40 cellular contexts compared by ENCODE assay signal in genomic region chr2:13137679-13138078, GRCh38.
"Had no signal": no experiment of that assay in that cellular context is flagged by ENCODE, and none has a peak within 500 bp of the region (broad histone marks: within the 10 kb centered on the region; RNA-seq: fewer than 3 reads in every experiment).

No MANE protein-coding gene starts in this region.

- H3K36me3 Mint-ChIP-seq: activated naive CD4-positive, alpha-beta T cell treated with anti-CD3 and anti-CD28 coated beads, Interleukin-2, amount 10 ng/mL, durations not matched to agents 7 days and 5 days; activated naive CD4-positive, alpha-beta T cell treated with anti-CD3 and anti-CD28 coated beads, Interleukin-2, amount 50 U/mL, for 72 hours; activated naive CD8-positive, alpha-beta T cell; activated naive CD8-positive, alpha-beta T cell treated with anti-CD3 and anti-CD28 coated beads for 36 hours; activated naive CD8-positive, alpha-beta T cell treated with anti-CD3 and anti-CD28 coated beads, Interleukin-2, amount 10 ng/mL, durations not matched to agents 7 days and 5 days; brain had no signal

- H3K9me3 Mint-ChIP-seq: activated naive CD4-positive, alpha-beta T cell treated with anti-CD3 and anti-CD28 coated beads, Interleukin-2, amount 10 ng/mL, durations not matched to agents 7 days and 5 days; activated T-cell treated with anti-CD3 and anti-CD28 coated beads, Interleukin-2, amount 50 U/mL, for 4 hours; activated T-helper 1 cell treated with anti-CD3 and anti-CD28 coated beads, Interleukin-12 subunit alpha, Interleukin-12 subunit beta, Interleukin-2, Interleukin-4 antibody, amounts not matched to agents 30 ng/mL and 10 ng/mL and 1 ng/mL, durations not matched to agents 14 hours and 24 hours and 36 hours; activated T-helper 17 cell treated with anti-CD3 and anti-CD28 coated beads, Interleukin-2, amount 50 U/mL, for 72 hours; activated T-helper 2 cell treated with anti-CD3 and anti-CD28 coated beads, Interferon-gamma antibody, Interleukin-2, Interleukin-4, amounts not matched to agents 10 μg/mL and 5 μg/mL and 100 μg/mL, durations not matched to agents 14 hours and 24 hours and 36 hours had no signal

- H3K4me3 ChIP-seq: adrenal gland, ascending aorta, body of pancreas, breast epithelium, cardiac muscle cell had no signal

- ATAC-seq: activated naive CD4-positive, alpha-beta T cell treated with anti-CD3 and anti-CD28 coated beads, Interleukin-2, amount 50 U/mL, for 72 hours; activated naive CD8-positive, alpha-beta T cell treated with anti-CD3 and anti-CD28 coated beads, Interleukin-2, amount 50 U/mL, for 24 hours; activated T-cell treated with anti-CD3 and anti-CD28 coated beads, Interleukin-2, amount 50 U/mL, for 4 hours; activated T-cell treated with anti-CD3 and anti-CD28 coated beads, Interleukin-2, amount 50 U/mL, for 72 hours; activated T-helper 17 cell treated with anti-CD3 and anti-CD28 coated beads, Interleukin-2, amount 50 U/mL, for 72 hours; body of pancreas had no signal

- DNase-seq: activated effector memory CD4-positive, alpha-beta T cell treated with anti-CD3 and anti-CD28 coated beads, Interleukin-2, amount 50 U/mL, for 16 hours; activated effector memory CD4-positive, alpha-beta T cell treated with Interleukin-2 at 50 U/mL for 16 hours; activated gamma-delta T cell; activated gamma-delta T cell treated with Interleukin-2 at 50 U/mL for 16 hours; activated naive CD4-positive, alpha-beta T cell; activated naive CD4-positive, alpha-beta T cell treated with anti-CD3 and anti-CD28 coated beads for 36 hours; activated naive CD4-positive, alpha-beta T cell treated with anti-CD3 and anti-CD28 coated beads, Interleukin-2, amount 10 ng/mL, durations not matched to agents 7 days and 5 days; activated naive CD4-positive, alpha-beta T cell treated with anti-CD3 and anti-CD28 coated beads, Interleukin-2, amount 50 U/mL, for 16 hours; activated naive CD4-positive, alpha-beta T cell treated with Interleukin-2 at 50 U/mL for 16 hours; activated naive CD8-positive, alpha-beta T cell treated with anti-CD3 and anti-CD28 coated beads for 36 hours; activated naive CD8-positive, alpha-beta T cell treated with anti-CD3 and anti-CD28 coated beads, Interleukin-2, amount 10 ng/mL, durations not matched to agents 7 days and 5 days; activated naive CD8-positive, alpha-beta T cell treated with anti-CD3 and anti-CD28 coated beads, Interleukin-2, amount 50 U/mL, for 24 hours; activated T-cell treated with anti-CD3 and anti-CD28 coated beads, Interleukin-2, amount 50 U/mL, for 1 hour; activated T-cell treated with anti-CD3 and anti-CD28 coated beads, Interleukin-2, amount 50 U/mL, for 24 hours; activated T-cell treated with anti-CD3 and anti-CD28 coated beads, Interleukin-2, amount 50 U/mL, for 4 hours; activated T-cell treated with anti-CD3 and anti-CD28 coated beads, Interleukin-2, amount 50 U/mL, for 48 hours; activated T-cell treated with anti-CD3 and anti-CD28 coated beads, Interleukin-2, amount 50 U/mL, for 72 hours; adrenal gland; amniotic stem cell; amygdala; anterior cingulate cortex; aorta; body of pancreas; brain microvascular endothelial cell; caudate nucleus; central memory CD4-positive, alpha-beta T cell; cerebellar nuclear complex had no signal

- H3K4me3 Mint-ChIP-seq: activated naive CD4-positive, alpha-beta T cell treated with anti-CD3 and anti-CD28 coated beads for 36 hours; activated naive CD4-positive, alpha-beta T cell treated with anti-CD3 and anti-CD28 coated beads, Interleukin-2, amount 10 ng/mL, durations not matched to agents 7 days and 5 days; activated naive CD4-positive, alpha-beta T cell treated with anti-CD3 and anti-CD28 coated beads, Interleukin-2, amount 50 U/mL, for 24 hours; activated naive CD8-positive, alpha-beta T cell; activated naive CD8-positive, alpha-beta T cell treated with anti-CD3 and anti-CD28 coated beads for 36 hours; activated naive CD8-positive, alpha-beta T cell treated with anti-CD3 and anti-CD28 coated beads, Interleukin-2, amount 10 ng/mL, durations not matched to agents 7 days and 5 days; activated naive CD8-positive, alpha-beta T cell treated with anti-CD3 and anti-CD28 coated beads, Interleukin-2, amount 50 U/mL, for 24 hours; activated T-cell treated with anti-CD3 and anti-CD28 coated beads, Interleukin-2, amount 50 U/mL, for 24 hours; activated T-cell treated with anti-CD3 and anti-CD28 coated beads, Interleukin-2, amount 50 U/mL, for 4 hours; activated T-cell treated with anti-CD3 and anti-CD28 coated beads, Interleukin-2, amount 50 U/mL, for 72 hours; activated T-helper 1 cell treated with anti-CD3 and anti-CD28 coated beads, Interleukin-12 subunit alpha, Interleukin-12 subunit beta, Interleukin-2, Interleukin-4 antibody, amounts not matched to agents 30 ng/mL and 10 ng/mL and 1 ng/mL, durations not matched to agents 14 hours and 24 hours and 36 hours; activated T-helper 17 cell treated with anti-CD3 and anti-CD28 coated beads, Interleukin-2, amount 50 U/mL, for 72 hours; brain; central memory CD8-positive, alpha-beta T cell had no signal

- H3K4me1 ChIP-seq: adrenal gland, ascending aorta, body of pancreas, breast epithelium had no signal

- H3K27me3 Mint-ChIP-seq: activated naive CD4-positive, alpha-beta T cell treated with anti-CD3 and anti-CD28 coated beads, Interleukin-2, amount 10 ng/mL, durations not matched to agents 7 days and 5 days; brain had no signal

- H3K27ac ChIP-seq: adrenal gland, ascending aorta, body of pancreas, brain microvascular endothelial cell, breast epithelium, cardiac muscle cell had no signal

- H3K9me3 ChIP-seq: adrenal gland, ascending aorta, body of pancreas, breast epithelium had no signal

- FAIRE-seq: astrocyte, bronchial epithelial cell had no signal

- H3K4me1 Mint-ChIP-seq: activated naive CD4-positive, alpha-beta T cell treated with anti-CD3 and anti-CD28 coated beads, Interleukin-2, amount 10 ng/mL, durations not matched to agents 7 days and 5 days; activated naive CD4-positive, alpha-beta T cell treated with anti-CD3 and anti-CD28 coated beads, Interleukin-2, amount 50 U/mL, for 24 hours; activated naive CD8-positive, alpha-beta T cell treated with anti-CD3 and anti-CD28 coated beads for 36 hours; activated naive CD8-positive, alpha-beta T cell treated with anti-CD3 and anti-CD28 coated beads, Interleukin-2, amount 10 ng/mL, durations not matched to agents 7 days and 5 days; activated naive CD8-positive, alpha-beta T cell treated with anti-CD3 and anti-CD28 coated beads, Interleukin-2, amount 50 U/mL, for 24 hours; activated T-helper 17 cell treated with anti-CD3 and anti-CD28 coated beads, Interleukin-2, amount 50 U/mL, for 72 hours; central memory CD8-positive, alpha-beta T cell had no signal

- H3K27me3 ChIP-seq: adrenal gland, ascending aorta, body of pancreas, brain microvascular endothelial cell, breast epithelium, cardiac muscle cell had no signal

- H3K27ac Mint-ChIP-seq: activated naive CD4-positive, alpha-beta T cell treated with anti-CD3 and anti-CD28 coated beads for 36 hours; activated naive CD4-positive, alpha-beta T cell treated with anti-CD3 and anti-CD28 coated beads, Interleukin-2, amount 10 ng/mL, durations not matched to agents 7 days and 5 days; activated naive CD4-positive, alpha-beta T cell treated with anti-CD3 and anti-CD28 coated beads, Interleukin-2, amount 50 U/mL, for 24 hours; activated naive CD4-positive, alpha-beta T cell treated with anti-CD3 and anti-CD28 coated beads, Interleukin-2, amount 50 U/mL, for 72 hours; activated naive CD8-positive, alpha-beta T cell; activated naive CD8-positive, alpha-beta T cell treated with anti-CD3 and anti-CD28 coated beads for 36 hours; activated naive CD8-positive, alpha-beta T cell treated with anti-CD3 and anti-CD28 coated beads, Interleukin-2, amount 10 ng/mL, durations not matched to agents 7 days and 5 days; activated naive CD8-positive, alpha-beta T cell treated with anti-CD3 and anti-CD28 coated beads, Interleukin-2, amount 50 U/mL, for 24 hours; activated T-cell treated with anti-CD3 and anti-CD28 coated beads, Interleukin-2, amount 50 U/mL, for 24 hours; activated T-cell treated with anti-CD3 and anti-CD28 coated beads, Interleukin-2, amount 50 U/mL, for 72 hours; activated T-helper 1 cell treated with anti-CD3 and anti-CD28 coated beads, Interleukin-12 subunit alpha, Interleukin-12 subunit beta, Interleukin-2, Interleukin-4 antibody, amounts not matched to agents 30 ng/mL and 10 ng/mL and 1 ng/mL, durations not matched to agents 14 hours and 24 hours and 36 hours; activated T-helper 17 cell treated with anti-CD3 and anti-CD28 coated beads, Interleukin-2, amount 50 U/mL, for 72 hours; activated T-helper 2 cell treated with anti-CD3 and anti-CD28 coated beads, Interferon-gamma antibody, Interleukin-2, Interleukin-4, amounts not matched to agents 10 μg/mL and 5 μg/mL and 100 μg/mL, durations not matched to agents 14 hours and 24 hours and 36 hours; brain had no signal

- H3K36me3 ChIP-seq: adrenal gland, ascending aorta, brain microvascular endothelial cell, breast epithelium, cardiac muscle cell had no signal
